Comparison of ENCODE assay signal across 9 cellular contexts in genomic region chr9:33082538-33083326, GRCh38. TPM values are rescaled to one million over a fixed set of nuclear protein-coding genes. Genes with fewer than 3 reads are reported as not detected.
A peak's percentile ranks its signal among the peaks of the same experiment; 100 is the strongest.
DNase-seq lines count a peak whose midpoint lies in the region; ATAC-seq and TF ChIP-seq lines count a peak whose summit lies in the region.
"Had no signal": no experiment of that assay in that cellular context is flagged by ENCODE, and none has a peak within 500 bp of the region (broad histone marks: within the 10 kb centered on the region; RNA-seq: fewer than 3 reads in every experiment).

No MANE protein-coding gene starts in this region.

- H3K27ac ChIP-seq in heart right ventricle: peak overlapping the region in 4 of 10 donors; percentile 3 to 66 (median 20)
- H3K27ac ChIP-seq in mesendoderm (ENCODE audit: low read depth, low read length): no peak overlapping the region
- H3K27ac ChIP-seq: ovary had no signal

- H2BK15ac ChIP-seq in mesendoderm (replicated peaks; ENCODE audit: low read depth): no peak overlapping the region

- POLR2A ChIA-PET in HEK293T (lab: Yijun Ruan, JAX): interaction anchor here (0.7 kb wide), 1 partner anchor 144 kb away, joined by 3 read pairs; no protein-coding TSS in a partner anchor

- no peaks in the 10 kb centered on the region for H3K27me3 Mint-ChIP-seq in activated naive CD4-positive, alpha-beta T cell treated with anti-CD3 and anti-CD28 coated beads for 36 hours (ENCODE audit: low read depth)
- H3K27me3 Mint-ChIP-seq in activated CD4-positive, alpha-beta T cell treated with anti-CD3 and anti-CD28 coated beads, Interleukin-2, amount 10 ng/mL, durations not matched to agents 24 days and 14 days: peaks cover 4% of the 10 kb centered on the region
- H3K27me3 Mint-ChIP-seq in stimulated activated naive CD8-positive, alpha-beta T cell treated with anti-CD3 and anti-CD28 coated beads, Interleukin-15, amount 100 ng/mL, for 72 hours: no peaks in the 10 kb centered on the region
- H3K27me3 Mint-ChIP-seq in progenitor cell of endocrine pancreas: no peaks in the 10 kb centered on the region

- 60 to 63% methylated on average over 8 of the region's 8 CpGs for WGBS in heart right ventricle, 2 donors
- WGBS in mesendoderm (ENCODE audit: extremely low coverage, insufficient coverage, low lambda C conversion rate): no CpG with 5 or more reads among the region's 8 CpGs

- H3K36me3 Mint-ChIP-seq in activated naive CD4-positive, alpha-beta T cell treated with anti-CD3 and anti-CD28 coated beads for 36 hours (ENCODE audit: low read depth): no peaks in the 10 kb centered on the region
- no peaks in the 10 kb centered on the region for H3K36me3 Mint-ChIP-seq in activated CD4-positive, alpha-beta T cell treated with anti-CD3 and anti-CD28 coated beads, Interleukin-2, amount 10 ng/mL, durations not matched to agents 24 days and 14 days (ENCODE audit: low read depth)
- H3K36me3 Mint-ChIP-seq in progenitor cell of endocrine pancreas (ENCODE audit: insufficient read depth): no peaks in the 10 kb centered on the region

- H3K36me3 ChIP-seq in heart right ventricle (no peaks in the 10 kb centered on the region), mesendoderm (ENCODE audit: control insufficient read depth, insufficient read depth, low read length) (no peaks in the 10 kb centered on the region)
- H3K36me3 ChIP-seq: ovary had no signal

- no peak overlapping the region for H3K4me2 ChIP-seq in mesendoderm (ENCODE audit: low read length)

- peak overlapping the region; percentile 23 for H3K4me3 Mint-ChIP-seq in activated naive CD4-positive, alpha-beta T cell treated with anti-CD3 and anti-CD28 coated beads for 36 hours
- H3K4me3 Mint-ChIP-seq in activated CD4-positive, alpha-beta T cell treated with anti-CD3 and anti-CD28 coated beads, Interleukin-2, amount 10 ng/mL, durations not matched to agents 24 days and 14 days: peak overlapping the region; percentile 74
- peak overlapping the region; percentile 64 to 68 for H3K4me3 Mint-ChIP-seq in stimulated activated naive CD8-positive, alpha-beta T cell treated with anti-CD3 and anti-CD28 coated beads, Interleukin-15, amount 100 ng/mL, for 72 hours
- no peak overlapping the region for H3K4me3 Mint-ChIP-seq in progenitor cell of endocrine pancreas (ENCODE audit: low read depth)

- H4K5ac ChIP-seq in mesendoderm (ENCODE audit: low read length): no peak overlapping the region

- H4K8ac ChIP-seq in mesendoderm (ENCODE audit: low read depth, low read length): no peak overlapping the region

- H3K9ac ChIP-seq in mesendoderm (ENCODE audit: low read length): no peak overlapping the region

- H3K27me3 ChIP-seq in heart right ventricle (no peaks in the 10 kb centered on the region), mesendoderm (ENCODE audit: insufficient read depth, low read length, poor library complexity) (no peaks in the 10 kb centered on the region)
- H3K27me3 ChIP-seq: ovary had no signal

- no peaks in the 10 kb centered on the region for H3K79me2 ChIP-seq in mesendoderm (ENCODE audit: control insufficient read depth, insufficient read depth, low read length)

- no peak for TF ChIP-seq CTCF in heart right ventricle (IDR thresholded peaks at IDR 0.05)
- TF ChIP-seq CTCF in progenitor cell of endocrine pancreas (IDR thresholded peaks at IDR 0.05; ENCODE audit: unreplicated experiment): no peak

- H3K4me3 ChIP-seq in heart right ventricle: no peak overlapping the region
- H3K4me3 ChIP-seq in mesendoderm (ENCODE audit: low read length): no peak overlapping the region
- H3K4me3 ChIP-seq: ovary had no signal

- peaks cover 28% of the 10 kb centered on the region for H3K4me1 Mint-ChIP-seq in activated naive CD4-positive, alpha-beta T cell treated with anti-CD3 and anti-CD28 coated beads for 36 hours (ENCODE audit: low read depth)
- peaks cover 33% of the 10 kb centered on the region for H3K4me1 Mint-ChIP-seq in activated CD4-positive, alpha-beta T cell treated with anti-CD3 and anti-CD28 coated beads, Interleukin-2, amount 10 ng/mL, durations not matched to agents 24 days and 14 days
- H3K4me1 Mint-ChIP-seq in stimulated activated naive CD8-positive, alpha-beta T cell treated with anti-CD3 and anti-CD28 coated beads, Interleukin-15, amount 100 ng/mL, for 72 hours: peaks cover 13% of the 10 kb centered on the region
- no peaks in the 10 kb centered on the region for H3K4me1 Mint-ChIP-seq in progenitor cell of endocrine pancreas (ENCODE audit: low read depth)

- H2BK120ac ChIP-seq in mesendoderm (ENCODE audit: low read depth, low read length): no peak overlapping the region

- no peaks in the 10 kb centered on the region for H3K9me3 ChIP-seq in heart right ventricle
- H3K9me3 ChIP-seq: ovary had no signal

- peak; percentile 17 for DNase-seq in activated naive CD4-positive, alpha-beta T cell treated with anti-CD3 and anti-CD28 coated beads for 36 hours
- DNase-seq in activated naive CD4-positive, alpha-beta T cell (lab: John Stamatoyannopoulos, UW): no peak
- DNase-seq in activated CD4-positive, alpha-beta T cell treated with anti-CD3 and anti-CD28 coated beads, Interleukin-2, amount 10 ng/mL, durations not matched to agents 24 days and 14 days: peak; percentile 68
- DNase-seq in heart right ventricle (no peak), HEK293T (ENCODE audit: extremely low spot score) (no peak), progenitor cell of endocrine pancreas (ENCODE audit: low spot score, unreplicated experiment) (no peak), mesendoderm (no peak)
- no peak for DNase-seq in stimulated activated naive CD8-positive, alpha-beta T cell treated with anti-CD3 and anti-CD28 coated beads, Interleukin-15, amount 100 ng/mL, for 72 hours
- DNase-seq: ovary had no signal

- H3K9me3 Mint-ChIP-seq in activated naive CD4-positive, alpha-beta T cell treated with anti-CD3 and anti-CD28 coated beads for 36 hours: no peaks in the 10 kb centered on the region
- H3K9me3 Mint-ChIP-seq in activated CD4-positive, alpha-beta T cell treated with anti-CD3 and anti-CD28 coated beads, Interleukin-2, amount 10 ng/mL, durations not matched to agents 24 days and 14 days: no peaks in the 10 kb centered on the region
- H3K9me3 Mint-ChIP-seq in stimulated activated naive CD8-positive, alpha-beta T cell treated with anti-CD3 and anti-CD28 coated beads, Interleukin-15, amount 100 ng/mL, for 72 hours: no peaks in the 10 kb centered on the region
- H3K9me3 Mint-ChIP-seq in progenitor cell of endocrine pancreas (ENCODE audit: low read depth): no peaks in the 10 kb centered on the region

- H2BK5ac ChIP-seq in mesendoderm (ENCODE audit: low read length): no peak overlapping the region

- intact Hi-C loops in activated naive CD4-positive, alpha-beta T cell treated with anti-CD3 and anti-CD28 coated beads for 36 hours (cut with micrococcal nuclease): no loop called here
- intact Hi-C loops in activated CD4-positive, alpha-beta T cell treated with anti-CD3 and anti-CD28 coated beads, Interleukin-2, amount 10 ng/mL, durations not matched to agents 24 days and 14 days (cut with micrococcal nuclease): loop anchor here (5.0 kb wide), 1 partner anchor 35 kb away; no protein-coding TSS in a partner anchor
- intact Hi-C loops in heart right ventricle (cut with DNase I): loop anchor here in 7 of 10 donors (2.0 to 5.0 kb wide), 5 partner anchors 84 to 145 kb away; partner anchors contain the start of gene B4GALT1 (in 2 of the 7)

- H2AK5ac ChIP-seq in mesendoderm (ENCODE audit: low read length): no peak overlapping the region

- no peak overlapping the region for H3K23ac ChIP-seq in mesendoderm (ENCODE audit: low read length)

- peaks cover 0 to 30% (median 16%) of the 10 kb centered on the region in 9 donors for H3K4me1 ChIP-seq in heart right ventricle
- no peaks in the 10 kb centered on the region for H3K4me1 ChIP-seq in mesendoderm (ENCODE audit: control insufficient read depth, low read depth, low read length)

- ATAC-seq in heart right ventricle: peak; percentile 11 to 62 (median 34)
- peak; percentile 37 for ATAC-seq in stimulated activated naive CD8-positive, alpha-beta T cell treated with anti-CD3 and anti-CD28 coated beads, Interleukin-15, amount 100 ng/mL, for 72 hours

- no peaks in the 10 kb centered on the region for H3K79me1 ChIP-seq in mesendoderm (ENCODE audit: low read length)

- H3K4ac ChIP-seq in mesendoderm (ENCODE audit: low read depth, low read length): no peak overlapping the region

- H3K27ac Mint-ChIP-seq in activated naive CD4-positive, alpha-beta T cell treated with anti-CD3 and anti-CD28 coated beads for 36 hours: peak overlapping the region; percentile 40
- peak overlapping the region; percentile 91 for H3K27ac Mint-ChIP-seq in activated CD4-positive, alpha-beta T cell treated with anti-CD3 and anti-CD28 coated beads, Interleukin-2, amount 10 ng/mL, durations not matched to agents 24 days and 14 days
- H3K27ac Mint-ChIP-seq in stimulated activated naive CD8-positive, alpha-beta T cell treated with anti-CD3 and anti-CD28 coated beads, Interleukin-15, amount 100 ng/mL, for 72 hours: peak overlapping the region; percentile 78 to 82
- no peak overlapping the region for H3K27ac Mint-ChIP-seq in progenitor cell of endocrine pancreas

- H3K18ac ChIP-seq in mesendoderm (ENCODE audit: low read length): no peak overlapping the region

- CTCF ChIA-PET in activated naive CD4-positive, alpha-beta T cell treated with anti-CD3 and anti-CD28 coated beads for 36 hours (lab: Charles Lee): interaction anchor here (0.8 to 3.1 kb wide), 5 partner anchors 66 to 143 kb away, joined by 3 to 36 read pairs (median 5); no protein-coding TSS in a partner anchor
- CTCF ChIA-PET in HEK293T (lab: Yijun Ruan, JAX): interaction anchor here (1.2 kb wide), 1 partner anchor 143 kb away, joined by 3 read pairs; no protein-coding TSS in a partner anchor

- H3K56ac ChIP-seq in mesendoderm (ENCODE audit: low read length): no peak overlapping the region

TF ChIP-seq in HEK293T, 16 proteins besides CTCF, POLR2A, EP300 and RAD21 (continues in another document):
- TF ChIP-seq LEF1 (IDR thresholded peaks at IDR 0.05; ENCODE audit: borderline replicate concordance) (no peak), ARNT (IDR thresholded peaks at IDR 0.05) (no peak), ZNF384 (IDR thresholded peaks at IDR 0.05) (no peak)

RNA-seq across cellular contexts. Expression of gene SMU1, which starts 6.3 kb away (rescaled TPM):
- 10 to 100 TPM; 23.7 to 23.9 TPM for total RNA-seq in activated naive CD4-positive, alpha-beta T cell treated with anti-CD3 and anti-CD28 coated beads for 36 hours
- total RNA-seq in activated CD4-positive, alpha-beta T cell treated with anti-CD3 and anti-CD28 coated beads, Interleukin-2, amount 10 ng/mL, durations not matched to agents 24 days and 14 days: 28.6 and 30.2 TPM in 2 replicates
- total RNA-seq in heart right ventricle (10 to 100 TPM; 14.9 to 18.5 (median 17.3) TPM), progenitor cell of endocrine pancreas (25.2 and 25.4 TPM in 2 replicates)
- 1 to 10 TPM; 5.8 to 8.5 TPM for polyA plus RNA-seq in heart right ventricle
- polyA plus RNA-seq in mesendoderm (2013, experiment 1 of 2): 15.3 TPM
- 15.4 TPM for polyA plus RNA-seq in mesendoderm (2013, experiment 2 of 2)

RNA-seq across cellular contexts. Expression of gene DNAJA1, which starts 57.7 kb away (rescaled TPM):
- total RNA-seq in activated naive CD4-positive, alpha-beta T cell treated with anti-CD3 and anti-CD28 coated beads for 36 hours: 100 to 1,000 TPM; 110 to 120 TPM
- 319 and 328 TPM in 2 replicates for total RNA-seq in activated CD4-positive, alpha-beta T cell treated with anti-CD3 and anti-CD28 coated beads, Interleukin-2, amount 10 ng/mL, durations not matched to agents 24 days and 14 days
- total RNA-seq in heart right ventricle (10 to 100 TPM; 46.7 to 90.4 (median 54.7) TPM), progenitor cell of endocrine pancreas (240 and 247 TPM in 2 replicates)
- 10 to 100 TPM; 27.3 to 80.6 TPM for polyA plus RNA-seq in heart right ventricle
- polyA plus RNA-seq in mesendoderm (2013, experiment 1 of 2): 230 TPM
- 230 TPM for polyA plus RNA-seq in mesendoderm (2013, experiment 2 of 2)

Comparison
In these comparisons a context has a peak if more than half of its experiments do, and no peak if none do; other contexts are left out.
1. DNase-seq: peak in activated naive CD4-positive, alpha-beta T cell treated with anti-CD3 and anti-CD28 coated beads for 36 hours (single experiment) and activated CD4-positive, alpha-beta T cell treated with anti-CD3 and anti-CD28 coated beads, Interleukin-2, amount 10 ng/mL, durations not matched to agents 24 days and 14 days (single experiment); none in activated naive CD4-positive, alpha-beta T cell (0 of 4), heart right ventricle (0 of 2), stimulated activated naive CD8-positive, alpha-beta T cell treated with anti-CD3 and anti-CD28 coated beads, Interleukin-15, amount 100 ng/mL, for 72 hours (0 of 2), HEK293T (single experiment), progenitor cell of endocrine pancreas (single experiment) and mesendoderm (single experiment).